9 cellular contexts compared by ENCODE assay signal in the genomic region with DNA sequence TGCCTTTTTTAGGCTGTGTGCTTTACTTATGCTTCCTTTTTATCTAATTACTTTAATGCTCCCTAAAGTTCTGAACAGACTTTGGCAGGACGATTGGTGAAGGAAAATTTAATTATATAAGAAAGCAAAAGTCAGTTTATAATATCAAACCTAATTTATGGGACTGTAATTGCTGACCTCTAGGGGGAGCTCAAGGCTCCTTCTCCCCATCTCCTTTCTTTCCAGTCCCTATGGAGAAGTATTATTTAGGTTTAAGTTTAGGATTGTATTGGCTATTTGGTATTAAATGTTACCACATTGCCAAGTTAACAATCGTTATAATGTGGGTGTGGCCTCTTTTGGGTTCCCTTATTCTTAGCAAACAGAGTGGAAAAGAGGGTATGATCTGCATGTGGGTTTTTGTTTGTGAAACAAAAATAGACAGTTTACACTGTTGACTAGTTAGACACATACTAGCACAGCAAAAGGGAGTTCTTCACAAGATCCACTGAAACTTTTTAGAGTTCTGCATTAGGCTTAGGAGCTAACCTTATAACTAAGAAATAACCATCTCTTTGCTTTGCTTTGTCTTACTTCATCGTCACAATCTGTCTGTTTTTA. TPM values are rescaled to one million over a fixed set of nuclear protein-coding genes. Genes with fewer than 3 reads are reported as not detected.
DNase-seq lines count a peak whose midpoint lies in the region; ATAC-seq and TF ChIP-seq lines count a peak whose summit lies in the region.
"Had no signal": no experiment of that assay in that cellular context is flagged by ENCODE, and none has a peak within 500 bp of the region (broad histone marks: within the 10 kb centered on the region; RNA-seq: fewer than 3 reads in every experiment).

No MANE protein-coding gene starts in this region.

- in situ Hi-C loops in gastrocnemius medialis (cut with MboI; ENCODE audit: low sequenced_read_pairs in 4 of 4) = no loop called here

- H3K27ac Mint-ChIP-seq in activated T-cell treated with anti-CD3 and anti-CD28 coated beads, Interleukin-2, amount 50 U/mL, for 72 hours = no peak overlapping the region
- H3K27ac Mint-ChIP-seq in activated T-cell treated with anti-CD3 and anti-CD28 coated beads, Interleukin-2, amount 50 U/mL, for 24 hours = no peak overlapping the region

- peak; percentile 3 to 7 for DNase-seq in activated T-cell treated with anti-CD3 and anti-CD28 coated beads, Interleukin-2, amount 50 U/mL, for 72 hours
- no peak for DNase-seq in activated T-cell treated with anti-CD3 and anti-CD28 coated beads, Interleukin-2, amount 50 U/mL, for 24 hours
- DNase-seq in MV-4-11 (lab: John Stamatoyannopoulos, UW) (peak; percentile 26), body of pancreas (peak in 2 of 4 donors; percentile 9 to 17), lung (ENCODE audit: low spot score) (no peak), gastrocnemius medialis (no peak)
- DNase-seq in activated T-cell treated with anti-CD3 and anti-CD28 coated beads, Interleukin-2, amount 50 U/mL, for 4 hours = no peak

- WGBS in body of pancreas, 2 donors = 38 to 44% methylated on average over 3 of the region's 3 CpGs
- WGBS in lung, 2 donors = 35 to 38% methylated on average over 3 of the region's 3 CpGs

- intact Hi-C loops in body of pancreas (cut with DNase I) (no loop called here), gastrocnemius medialis (cut with DNase I; ENCODE audit: low total_unique reads) (no loop called here)

- no peaks in the 10 kb centered on the region for H3K27me3 ChIP-seq in body of pancreas
- no peaks in the 10 kb centered on the region for H3K27me3 ChIP-seq in lung (ENCODE audit: control insufficient read depth, insufficient read depth)
- no peaks in the 10 kb centered on the region for H3K27me3 ChIP-seq in gastrocnemius medialis

- H3K4me3 Mint-ChIP-seq in activated T-cell treated with anti-CD3 and anti-CD28 coated beads, Interleukin-2, amount 50 U/mL, for 72 hours = no peak overlapping the region
- H3K4me3 Mint-ChIP-seq in activated T-cell treated with anti-CD3 and anti-CD28 coated beads, Interleukin-2, amount 50 U/mL, for 24 hours = no peak overlapping the region
- no peak overlapping the region for H3K4me3 Mint-ChIP-seq in activated T-cell treated with anti-CD3 and anti-CD28 coated beads, Interleukin-2, amount 50 U/mL, for 4 hours
- H3K4me3 Mint-ChIP-seq: central memory CD8-positive, alpha-beta T cell had no signal

- TF ChIP-seq POLR2A in body of pancreas (IDR thresholded peaks at IDR 0.05) (no peak), gastrocnemius medialis (IDR thresholded peaks at IDR 0.05) (no peak)

- no peak for ATAC-seq in activated T-cell treated with anti-CD3 and anti-CD28 coated beads, Interleukin-2, amount 50 U/mL, for 72 hours (replicated peaks in 1 of 2)
- ATAC-seq in body of pancreas = no peak
- ATAC-seq in lung (ENCODE audit: insufficient read depth, low FRiP score) = no peak
- ATAC-seq in GM19328 (IDR thresholded peaks at IDR 0.05; ENCODE audit: unreplicated experiment) = no peak
- no peak for ATAC-seq in activated T-cell treated with anti-CD3 and anti-CD28 coated beads, Interleukin-2, amount 50 U/mL, for 4 hours
- no peak for ATAC-seq in gastrocnemius medialis

- H3K27me3 Mint-ChIP-seq in activated T-cell treated with anti-CD3 and anti-CD28 coated beads, Interleukin-2, amount 50 U/mL, for 72 hours (ENCODE audit: low read depth) = no peaks in the 10 kb centered on the region
- no peaks in the 10 kb centered on the region for H3K27me3 Mint-ChIP-seq in activated T-cell treated with anti-CD3 and anti-CD28 coated beads, Interleukin-2, amount 50 U/mL, for 24 hours
- no peaks in the 10 kb centered on the region for H3K27me3 Mint-ChIP-seq in activated T-cell treated with anti-CD3 and anti-CD28 coated beads, Interleukin-2, amount 50 U/mL, for 4 hours (ENCODE audit: low read depth)
- H3K27me3 Mint-ChIP-seq: central memory CD8-positive, alpha-beta T cell had no signal

- H3K9me3 ChIP-seq in body of pancreas (no peaks in the 10 kb centered on the region), lung (ENCODE audit: control insufficient read depth in 2 of 2, insufficient read depth in 1 of 2, low read length in 1 of 2) (peaks cover 3 to 4% of the 10 kb centered on the region in 2 donors), gastrocnemius medialis (peaks cover 0 to 1% (median 0%) of the 10 kb centered on the region in 3 donors)

- H3K27ac ChIP-seq in body of pancreas (no peak overlapping the region), lung (ENCODE audit: low read depth in 1 of 2, low read length in 1 of 2) (no peak overlapping the region), gastrocnemius medialis (no peak overlapping the region)

- H3K4me1 ChIP-seq in body of pancreas = no peaks in the 10 kb centered on the region
- no peaks in the 10 kb centered on the region for H3K4me1 ChIP-seq in lung (ENCODE audit: control insufficient read depth in 2 of 2, insufficient read depth in 2 of 2, low read length in 2 of 2)
- H3K4me1 ChIP-seq in gastrocnemius medialis = no peaks in the 10 kb centered on the region

- H3K36me3 ChIP-seq in body of pancreas (replicated peaks in 1 of 2; ENCODE audit: insufficient read depth in 1 of 2, low read depth in 2 of 2) (no peaks in the 10 kb centered on the region), lung (ENCODE audit: control insufficient read depth in 2 of 2, insufficient read depth in 2 of 2, low read length in 2 of 2) (no peaks in the 10 kb centered on the region), gastrocnemius medialis (no peaks in the 10 kb centered on the region)

- peaks cover 11% of the 10 kb centered on the region in 2 donors for H3K36me3 Mint-ChIP-seq in activated T-cell treated with anti-CD3 and anti-CD28 coated beads, Interleukin-2, amount 50 U/mL, for 72 hours (ENCODE audit: insufficient read depth in 2 of 2)
- H3K36me3 Mint-ChIP-seq in activated T-cell treated with anti-CD3 and anti-CD28 coated beads, Interleukin-2, amount 50 U/mL, for 24 hours (ENCODE audit: low read depth) = peaks cover 2% of the 10 kb centered on the region
- peaks cover 6% of the 10 kb centered on the region for H3K36me3 Mint-ChIP-seq in activated T-cell treated with anti-CD3 and anti-CD28 coated beads, Interleukin-2, amount 50 U/mL, for 4 hours (ENCODE audit: insufficient read depth)

- H3K4me1 Mint-ChIP-seq in activated T-cell treated with anti-CD3 and anti-CD28 coated beads, Interleukin-2, amount 50 U/mL, for 72 hours (ENCODE audit: low read depth) = no peaks in the 10 kb centered on the region
- H3K4me1 Mint-ChIP-seq in activated T-cell treated with anti-CD3 and anti-CD28 coated beads, Interleukin-2, amount 50 U/mL, for 24 hours (ENCODE audit: low read depth) = no peaks in the 10 kb centered on the region
- H3K4me1 Mint-ChIP-seq in activated T-cell treated with anti-CD3 and anti-CD28 coated beads, Interleukin-2, amount 50 U/mL, for 4 hours (ENCODE audit: low read depth) = no peaks in the 10 kb centered on the region

- peak; percentile 38 to 72 (median 46) for TF ChIP-seq CTCF in body of pancreas (IDR thresholded peaks at IDR 0.05)
- peak; percentile 24 for TF ChIP-seq CTCF in lung (IDR thresholded peaks at IDR 0.05; ENCODE audit: control extremely low read depth, extremely low read depth)
- peak in 2 of 5 experiments; percentile 23 to 51 for TF ChIP-seq CTCF in gastrocnemius medialis (IDR thresholded peaks at IDR 0.05 in 4 of 5, conservative IDR thresholded peaks at IDR 0.05 in 1 of 5)

- H3K4me3 ChIP-seq in body of pancreas (no peak overlapping the region), lung (no peak overlapping the region), gastrocnemius medialis (no peak overlapping the region)

- H3K9me3 Mint-ChIP-seq in activated T-cell treated with anti-CD3 and anti-CD28 coated beads, Interleukin-2, amount 50 U/mL, for 72 hours = peaks cover 7 to 8% of the 10 kb centered on the region in 2 donors
- H3K9me3 Mint-ChIP-seq in activated T-cell treated with anti-CD3 and anti-CD28 coated beads, Interleukin-2, amount 50 U/mL, for 24 hours = peaks cover 7% of the 10 kb centered on the region
- peaks cover 8% of the 10 kb centered on the region for H3K9me3 Mint-ChIP-seq in activated T-cell treated with anti-CD3 and anti-CD28 coated beads, Interleukin-2, amount 50 U/mL, for 4 hours

RNA-seq across cellular contexts. Expression of a gene that starts 48.2 kb away (rescaled TPM):
- total RNA-seq in activated T-cell treated with anti-CD3 and anti-CD28 coated beads, Interleukin-2, amount 50 U/mL, for 72 hours = 1 to 10 TPM; 2.0 to 2.4 TPM
- total RNA-seq in body of pancreas (1 to 10 TPM in 1 of 2 donors, not detected in 1; 1.3 TPM), lung (1 to 10 TPM; 1.2 to 2.5 TPM), gastrocnemius medialis (under 1 TPM in 3 of 4 donors, not detected in 1; 0.16 to 0.25 (median 0.23) TPM)
- polyA plus RNA-seq in lung = 1 to 10 TPM in 1 of 2 donors, under 1 TPM in 1; 0.59 to 1.0 TPM
- under 1 TPM; 0.33 to 0.63 (median 0.63) TPM for total RNA-seq in activated T-cell treated with anti-CD3 and anti-CD28 coated beads, Interleukin-2, amount 50 U/mL, for 4 hours

Comparison
In these comparisons a context has a peak if more than half of its experiments do, and no peak if none do; other contexts are left out.
1. DNase-seq: peak in activated T-cell treated with anti-CD3 and anti-CD28 coated beads, Interleukin-2, amount 50 U/mL, for 72 hours (2 of 2) and MV-4-11 (single experiment); none in activated T-cell treated with anti-CD3 and anti-CD28 coated beads, Interleukin-2, amount 50 U/mL, for 24 hours (single experiment), lung (single experiment), activated T-cell treated with anti-CD3 and anti-CD28 coated beads, Interleukin-2, amount 50 U/mL, for 4 hours (single experiment) and gastrocnemius medialis (0 of 2).